In genomic region chr3:64440498-64440897, GRCh38 we compare ENCODE assay signal across 10 cellular contexts.
DNase-seq lines count a peak whose midpoint lies in the region; ATAC-seq, FAIRE-seq and TF ChIP-seq lines count a peak whose summit lies in the region.
"Had no signal": no experiment of that assay in that cellular context is flagged by ENCODE, and none has a peak within 500 bp of the region (broad histone marks: within the 10 kb centered on the region; RNA-seq: fewer than 3 reads in every experiment).

No MANE protein-coding gene starts in this region.

- no peak overlapping the region for H3K9ac ChIP-seq in IMR-90 (ENCODE audit: low read depth, low read length)

- no peak for FAIRE-seq in GM19239 (lab: Jason Lieb, UNC)

- no peak overlapping the region for H3K18ac ChIP-seq in IMR-90 (ENCODE audit: low read depth, low read length)

- no peak overlapping the region for H4K91ac ChIP-seq in IMR-90 (ENCODE audit: insufficient read depth, low read depth, low read length)

- DNase-seq in AG20443 (ENCODE audit: low spot score) (peak; percentile 34), IMR-90 (peak; percentile 91), choroid plexus epithelial cell (ENCODE audit: low read depth) (peak; percentile 98), mucosa of descending colon (peak in 1 of 3 donors; percentile 14), GM19239 (ENCODE audit: insufficient read length, low spot score) (no peak), gastrocnemius medialis (no peak), amniotic stem cell (lab: John Stamatoyannopoulos, UW) (no peak), SJCRH30 (no peak)
- DNase-seq: activated B cell treated with CpG ODN at 0.5 μM for 24 hours, heart left ventricle had no signal

- H3K56ac ChIP-seq in IMR-90 (ENCODE audit: extremely low read depth, insufficient read depth, low read length), result no peak overlapping the region

- no peak overlapping the region for H3K23ac ChIP-seq in IMR-90 (ENCODE audit: low read depth, low read length)

- H2BK20ac ChIP-seq in IMR-90 (ENCODE audit: low read depth, low read length), result no peak overlapping the region

- H4K5ac ChIP-seq in IMR-90 (ENCODE audit: low read depth, low read length), result no peak overlapping the region

- no peaks in the 10 kb centered on the region for H3K27me3 ChIP-seq in IMR-90 (ENCODE audit: control insufficient read depth, insufficient read depth, low read length)
- peaks cover 15 to 34% (median 27%) of the 10 kb centered on the region in 3 donors for H3K27me3 ChIP-seq in gastrocnemius medialis
- no peaks in the 10 kb centered on the region for H3K27me3 ChIP-seq in SJCRH30

- no peak overlapping the region for H2BK5ac ChIP-seq in IMR-90 (ENCODE audit: low read depth, low read length, poor library complexity, severe bottlenecking)

- no peak for TF ChIP-seq RAD21 in IMR-90 (IDR thresholded peaks at IDR 0.05; ENCODE audit: low read length)

- H2AK9ac ChIP-seq in IMR-90 (replicated peaks; ENCODE audit: low read depth, low read length, poor library complexity), result no peak overlapping the region

- peak overlapping the region; percentile 73 for H3K4me2 ChIP-seq in IMR-90 (ENCODE audit: low read depth, low read length)

- TF ChIP-seq CTCF in IMR-90 (conservative IDR thresholded peaks at IDR 0.05; ENCODE audit: low read depth, low read length) (no peak), choroid plexus epithelial cell (conservative IDR thresholded peaks at IDR 0.05; ENCODE audit: low read depth, low read length) (no peak), mucosa of descending colon (IDR thresholded peaks at IDR 0.05) (no peak), gastrocnemius medialis (IDR thresholded peaks at IDR 0.05 in 4 of 5, conservative IDR thresholded peaks at IDR 0.05 in 1 of 5) (no peak)

- H3K27ac ChIP-seq in IMR-90 (ENCODE audit: insufficient read depth, low read length) (no peak overlapping the region), gastrocnemius medialis (no peak overlapping the region), SJCRH30 (no peak overlapping the region)
- H3K27ac ChIP-seq: heart left ventricle had no signal

- H3K36me3 ChIP-seq in IMR-90 (ENCODE audit: control insufficient read depth, insufficient read depth, low read length) (peaks cover 4% of the 10 kb centered on the region; the same call in 1 of the 2 replicates), mucosa of descending colon (ENCODE audit: low read depth) (no peaks in the 10 kb centered on the region), gastrocnemius medialis (no peaks in the 10 kb centered on the region), SJCRH30 (no peaks in the 10 kb centered on the region)
- H3K36me3 ChIP-seq: heart left ventricle had no signal

- no peak overlapping the region for H2BK15ac ChIP-seq in IMR-90 (ENCODE audit: low read depth, low read length)

- H3K9me3 ChIP-seq in IMR-90 (ENCODE audit: control insufficient read depth, insufficient read depth, low read length), result no peaks in the 10 kb centered on the region
- H3K9me3 ChIP-seq in mucosa of descending colon, result no peaks in the 10 kb centered on the region
- no peaks in the 10 kb centered on the region for H3K9me3 ChIP-seq in gastrocnemius medialis
- H3K9me3 ChIP-seq in SJCRH30 (replicated peaks), result no peaks in the 10 kb centered on the region

- in situ Hi-C loops in IMR-90 (cut with MboI; ENCODE audit: low sequenced_read_pairs), result no loop called here
- in situ Hi-C loops in gastrocnemius medialis (cut with MboI; ENCODE audit: low sequenced_read_pairs in 4 of 4), result no loop called here

- CTCF ChIA-PET in IMR-90 (lab: Yijun Ruan, JAX), result interaction anchor here (1.1 kb wide), 1 partner anchor 23 kb away, joined by 3 read pairs; no protein-coding TSS in a partner anchor

- no peak overlapping the region for H2AFZ ChIP-seq in IMR-90 (replicated peaks; ENCODE audit: low read length, poor library complexity)

- H3K9me1 ChIP-seq in IMR-90 (ENCODE audit: insufficient read depth, low read length), result peaks cover 8% of the 10 kb centered on the region; the same call in 1 of the 2 replicates

- H3K4me3 ChIP-seq in IMR-90 (ENCODE audit: insufficient read depth, low read depth, low read length) (no peak overlapping the region), choroid plexus epithelial cell (ENCODE audit: low read depth, low read length) (no peak overlapping the region), mucosa of descending colon (no peak overlapping the region), gastrocnemius medialis (no peak overlapping the region), SJCRH30 (no peak overlapping the region)
- H3K4me3 ChIP-seq: heart left ventricle had no signal

- H3K4ac ChIP-seq in IMR-90 (ENCODE audit: low read depth, low read length), result no peak overlapping the region

- TF ChIP-seq POLR2A in IMR-90 (IDR thresholded peaks at IDR 0.05; ENCODE audit: low read depth, low read length) (no peak), gastrocnemius medialis (IDR thresholded peaks at IDR 0.05) (no peak)

- intact Hi-C loops in IMR-90 (cut with micrococcal nuclease) (no loop called here), mucosa of descending colon (cut with DNase I, micrococcal nuclease) (no loop called here), gastrocnemius medialis (cut with DNase I; ENCODE audit: low total_unique reads) (no loop called here)

- H4K8ac ChIP-seq in IMR-90 (ENCODE audit: low read depth in 2 of 2, low read length in 2 of 2), result no peak overlapping the region

- H3K79me1 ChIP-seq in IMR-90 (ENCODE audit: low read depth in 1 of 2, low read length in 2 of 2), result peaks cover 8 to 18% of the 10 kb centered on the region in 2 experiments; a peak in 3 of 4 replicates

- BruUV-seq in IMR-90 (replicated peaks; lab: Mats Ljungman, UMichigan), result no TSS peak

- no peak overlapping the region for H2BK120ac ChIP-seq in IMR-90 (ENCODE audit: low read depth, low read length)

- dilution Hi-C loops in IMR-90 (cut with HindIII; ENCODE audit: low sequenced_read_pairs, unreplicated experiment), result no loop called here

- ATAC-seq in IMR-90 (ENCODE audit: low read depth), result peak; percentile 11; the same call in 1 of the 2 replicates
- peak; percentile 24 for ATAC-seq in mucosa of descending colon
- no peak for ATAC-seq in gastrocnemius medialis

- no peak overlapping the region for H3K14ac ChIP-seq in IMR-90 (replicated peaks; ENCODE audit: low read depth, low read length)

- no peak overlapping the region for H2AK5ac ChIP-seq in IMR-90 (ENCODE audit: low read depth, low read length)

- WGBS in IMR-90 (ENCODE audit: extremely low coverage in 2 of 2, insufficient read length in 1 of 2), 2 experiments, result no CpG with 5 or more reads among the region's 4 CpGs

- peaks cover 17% of the 10 kb centered on the region for H3K4me1 ChIP-seq in IMR-90 (ENCODE audit: control insufficient read depth, insufficient read depth, low read length)
- peaks cover 7% of the 10 kb centered on the region for H3K4me1 ChIP-seq in mucosa of descending colon (ENCODE audit: low read depth)
- H3K4me1 ChIP-seq in gastrocnemius medialis, result peaks cover 0 to 5% of the 10 kb centered on the region in 2 donors
- H3K4me1 ChIP-seq in SJCRH30, result no peaks in the 10 kb centered on the region

- POLR2A ChIA-PET in IMR-90 (lab: Charles Lee; ENCODE audit: unreplicated experiment), result interaction anchor here (0.6 kb wide), 1 partner anchor 90 kb away, joined by 21 read pairs; no protein-coding TSS in a partner anchor

- peaks cover 3% of the 10 kb centered on the region; the same call in 1 of the 2 replicates for H4K20me1 ChIP-seq in IMR-90 (ENCODE audit: insufficient read depth, low read length)

TF ChIP-seq in IMR-90, 13 proteins besides CTCF, POLR2A, EP300 and RAD21:
- TF ChIP-seq BHLHE40 (IDR thresholded peaks at IDR 0.05; ENCODE audit: low read depth, low read length) (no peak), ELK1 (IDR thresholded peaks at IDR 0.05; ENCODE audit: borderline replicate concordance, low read depth, low read length) (no peak), NFE2L2 (IDR thresholded peaks at IDR 0.05; ENCODE audit: low read depth, low read length) (no peak), RFX5 (IDR thresholded peaks at IDR 0.05; ENCODE audit: low read depth, low read length) (no peak), MAFK (IDR thresholded peaks at IDR 0.05; ENCODE audit: low read depth, low read length) (no peak), MAZ (IDR thresholded peaks at IDR 0.05; ENCODE audit: borderline replicate concordance, low read depth, low read length) (no peak), RCOR1 (IDR thresholded peaks at IDR 0.05; ENCODE audit: insufficient replicate concordance, low read length) (no peak), MXI1 (IDR thresholded peaks at IDR 0.05; ENCODE audit: borderline replicate concordance, low read depth, low read length) (no peak), CEBPB (IDR thresholded peaks at IDR 0.05; ENCODE audit: low read depth, low read length) (no peak), FOS (IDR thresholded peaks at IDR 0.05; ENCODE audit: low read depth, low read length) (no peak), USF2 (IDR thresholded peaks at IDR 0.05; ENCODE audit: low read depth, low read length) (no peak), SMC3 (IDR thresholded peaks at IDR 0.05; ENCODE audit: low read depth, low read length) (no peak), CHD1 (IDR thresholded peaks at IDR 0.05; ENCODE audit: low read depth, low read length) (no peak)

Comparison
In these comparisons a context has a peak if more than half of its experiments do, and no peak if none do; other contexts are left out.
1. DNase-seq: peak in AG20443 (single experiment), IMR-90 (single experiment) and choroid plexus epithelial cell (single experiment); none in GM19239 (single experiment), gastrocnemius medialis (0 of 2), amniotic stem cell (single experiment) and SJCRH30 (0 of 2).
2. ATAC-seq: peak in IMR-90 (single experiment) and mucosa of descending colon (single experiment); none in gastrocnemius medialis (0 of 2).